8 cellular contexts compared by ENCODE assay signal in genomic region chr17:37642706-37643105, GRCh38. TPM values are rescaled to one million over a fixed set of nuclear protein-coding genes. Genes with fewer than 3 reads are reported as not detected.
DNase-seq lines count a peak whose midpoint lies in the region; ATAC-seq and TF ChIP-seq lines count a peak whose summit lies in the region.

No MANE protein-coding gene starts in this region.

- peak overlapping the region; percentile 95 for H3K4me2 ChIP-seq in trophoblast cell (ENCODE audit: low read length)

- H4K8ac ChIP-seq in trophoblast cell (ENCODE audit: low read depth, low read length), result peak overlapping the region; percentile 87

- H3K9ac ChIP-seq in trophoblast cell (ENCODE audit: low read length), result peak overlapping the region; percentile 91

- peaks cover 3% of the 10 kb centered on the region for H3K79me2 ChIP-seq in trophoblast cell (ENCODE audit: control insufficient read depth, insufficient read depth, low read length, poor library complexity)

- peak overlapping the region; percentile 79 for H4K12ac ChIP-seq in trophoblast cell (ENCODE audit: low read depth, low read length)

- ATAC-seq in WTC11 (no peak), HG03571 (IDR thresholded peaks at IDR 0.05; ENCODE audit: unreplicated experiment) (no peak), HG03039 (IDR thresholded peaks at IDR 0.05; ENCODE audit: unreplicated experiment) (no peak), HG03135 (IDR thresholded peaks at IDR 0.05; ENCODE audit: unreplicated experiment) (no peak)

- H2BK12ac ChIP-seq in trophoblast cell (ENCODE audit: low read length), result no peak overlapping the region

- H4K91ac ChIP-seq in trophoblast cell (ENCODE audit: low read depth, low read length), result peak overlapping the region; percentile 81

- H2BK120ac ChIP-seq in trophoblast cell (ENCODE audit: insufficient read depth, low read length, poor library complexity), result peak overlapping the region; percentile 84

- peak overlapping the region; percentile 74 for H3K18ac ChIP-seq in trophoblast cell (ENCODE audit: low read length)

- no peak overlapping the region for H3K23ac ChIP-seq in trophoblast cell (ENCODE audit: low read length)

- peak overlapping the region; percentile 92 for H2AFZ ChIP-seq in trophoblast cell (ENCODE audit: insufficient read depth, low read length, poor library complexity)

- no peaks in the 10 kb centered on the region for H3K9me3 Mint-ChIP-seq in WTC11

- peaks cover 4% of the 10 kb centered on the region for H3K79me1 ChIP-seq in trophoblast cell (ENCODE audit: low read length)

- peak overlapping the region; percentile 81 for H3K14ac ChIP-seq in trophoblast cell (ENCODE audit: low read length)

- no peaks in the 10 kb centered on the region for H3K9me3 ChIP-seq in trophoblast cell (ENCODE audit: insufficient read depth, low read depth, low read length)

- peaks cover 30% of the 10 kb centered on the region for H3K27me3 Mint-ChIP-seq in WTC11 (ENCODE audit: low read depth)

- peaks cover 31% of the 10 kb centered on the region for H3K36me3 Mint-ChIP-seq in WTC11

- H3K4ac ChIP-seq in trophoblast cell (ENCODE audit: low read depth, low read length), result peak overlapping the region; percentile 83

- H3K4me3 ChIP-seq in AG09309 (ENCODE audit: control insufficient read depth, low read depth, low read length), result peak overlapping the region; percentile 82
- H3K4me3 ChIP-seq in trophoblast cell (ENCODE audit: low read depth, low read length), result peak overlapping the region; percentile 88

- peak overlapping the region; percentile 92 for H3K27ac Mint-ChIP-seq in WTC11

- H3K4me1 ChIP-seq in trophoblast cell (ENCODE audit: control insufficient read depth in 1 of 2, insufficient read depth in 2 of 2, low read length in 2 of 2), result no peaks in the 10 kb centered on the region

- H3K4me3 Mint-ChIP-seq in WTC11, result peak overlapping the region; percentile 97

- H2AK5ac ChIP-seq in trophoblast cell (ENCODE audit: low read length), result no peak overlapping the region

- POLR2A ChIA-PET in WTC11 (lab: Charles Lee), result no interaction called here

- H3K4me1 Mint-ChIP-seq in WTC11, result peaks cover 13% of the 10 kb centered on the region

- WGBS in trophoblast cell (ENCODE audit: extremely low coverage, insufficient coverage, insufficient read length), result no CpG with 5 or more reads among the region's 8 CpGs

- peaks cover 4% of the 10 kb centered on the region for H3K27me3 ChIP-seq in trophoblast cell (ENCODE audit: insufficient read depth, low read length)

- H3K27ac ChIP-seq in trophoblast cell (ENCODE audit: low read depth, low read length), result no peak overlapping the region

- no peak for TF ChIP-seq CTCF in AG09309 (IDR thresholded peaks at IDR 0.05; ENCODE audit: control insufficient read depth, insufficient read depth, low read depth, low read length, missing control alignments)
- TF ChIP-seq CTCF in WTC11 (IDR thresholded peaks at IDR 0.05), result no peak

- no peak for DNase-seq in AG09309 (ENCODE audit: low read depth)
- peak; percentile 35 for DNase-seq in HCEC 1CT
- DNase-seq in WTC11 (ENCODE audit: low spot score), result no peak
- peak; percentile 14 for DNase-seq in glomerular visceral epithelial cell (ENCODE audit: extremely low spot score)
- peak in 1 of 2 donors; percentile 17 for DNase-seq in trophoblast cell

- H3K36me3 ChIP-seq in trophoblast cell (ENCODE audit: control insufficient read depth in 1 of 2, insufficient read depth in 2 of 2, low read length in 2 of 2), result peaks cover 10 to 12% of the 10 kb centered on the region in 2 experiments

- CTCF ChIA-PET in WTC11 (lab: Charles Lee), result no interaction called here

- peak overlapping the region; percentile 61 for H2BK5ac ChIP-seq in trophoblast cell (ENCODE audit: low read depth, low read length, poor library complexity)

TF ChIP-seq in WTC11, 78 proteins besides CTCF, POLR2A, EP300 and RAD21:
- TF ChIP-seq ZNF532 (CRISPR knock-in tag; IDR thresholded peaks at IDR 0.05; ENCODE audit: borderline replicate concordance), result no peak
- no peak for TF ChIP-seq ATF6 (CRISPR knock-in tag; IDR thresholded peaks at IDR 0.05)
- no peak for TF ChIP-seq ZNF121 (CRISPR knock-in tag; IDR thresholded peaks at IDR 0.05)
- TF ChIP-seq FOXP4 (CRISPR knock-in tag; IDR thresholded peaks at IDR 0.05), result no peak

RNA-seq across cellular contexts. Expression of gene DDX52, which starts 0.5 kb away (rescaled TPM):
- total RNA-seq in WTC11 (2021), result 29.8 to 31.9 TPM (median 30.6 TPM) in 3 replicates
- 25.0 and 26.4 TPM in 2 replicates for polyA plus RNA-seq in trophoblast cell (2013)

RNA-seq across cellular contexts. Expression of gene SYNRG, which starts 33.5 kb away (rescaled TPM):
- 28.6 to 31.3 TPM (median 30.0 TPM) in 3 replicates for total RNA-seq in WTC11 (2021)
- polyA plus RNA-seq in trophoblast cell (2013), result 20.0 and 20.7 TPM in 2 replicates

Comparison
In these comparisons a context has a peak if more than half of its experiments do, and no peak if none do; other contexts are left out.
1. DNase-seq: peak in HCEC 1CT (single experiment) and glomerular visceral epithelial cell (single experiment); none in AG09309 (single experiment) and WTC11 (single experiment).